ENCODE assay signal across 8 cellular contexts in genomic region chr5:144205141-144205551, GRCh38. TPM values are rescaled to one million over a fixed set of nuclear protein-coding genes. Genes with fewer than 3 reads are reported as not detected.
DNase-seq lines count a peak whose midpoint lies in the region; ATAC-seq and TF ChIP-seq lines count a peak whose summit lies in the region.

No MANE protein-coding gene starts in this region.

- H3K4me3 ChIP-seq in ACC112 (ENCODE audit: low read depth, low read length) (peak overlapping the region; percentile 77), lung (peak overlapping the region; percentile 13)

- peak overlapping the region; percentile 94 for H2AFZ ChIP-seq in ACC112 (ENCODE audit: low read length, unreplicated experiment)

- no peak overlapping the region for H3K27ac Mint-ChIP-seq in activated CD4-positive, alpha-beta T cell treated with anti-CD3 and anti-CD28 coated beads, Interleukin-2, amount 10 ng/mL, durations not matched to agents 7 days and 5 days

- no peaks in the 10 kb centered on the region for H3K9me3 ChIP-seq in lung (ENCODE audit: control insufficient read depth in 2 of 2, insufficient read depth in 1 of 2, low read length in 1 of 2)

- CTCF ChIA-PET in activated CD4-positive, alpha-beta T cell treated with anti-CD3 and anti-CD28 coated beads, Interleukin-2, amount 10 ng/mL, durations not matched to agents 7 days and 5 days (lab: Charles Lee), result interaction anchor here (1.3 kb wide), 1 partner anchor 78 kb away, joined by 3 read pairs; no protein-coding TSS in a partner anchor

- DNase-seq in LHCN-M2 (ENCODE audit: low read depth) (peak; percentile 21), caudate nucleus (lab: John Stamatoyannopoulos, UW) (peak in 32 of 61 donors; percentile 2 to 72 (median 36)), lung (ENCODE audit: low spot score) (no peak), NCI-H510A (lab: John Stamatoyannopoulos, UW) (no peak)
- DNase-seq in activated CD4-positive, alpha-beta T cell treated with anti-CD3 and anti-CD28 coated beads, Interleukin-2, amount 10 ng/mL, durations not matched to agents 7 days and 5 days, result no peak

- H3K27ac ChIP-seq in ACC112 (ENCODE audit: low read depth, low read length) (no peak overlapping the region), caudate nucleus (ENCODE audit: low read depth, low read length) (peak overlapping the region; percentile 52), lung (ENCODE audit: low read depth in 1 of 2, low read length in 1 of 2) (no peak overlapping the region)

- no peaks in the 10 kb centered on the region for H3K27me3 ChIP-seq in ACC112 (ENCODE audit: insufficient read depth, low read length)
- H3K27me3 ChIP-seq in lung (ENCODE audit: control insufficient read depth, insufficient read depth), result no peaks in the 10 kb centered on the region

- H3K4me1 ChIP-seq in ACC112 (ENCODE audit: control insufficient read depth, insufficient read depth, low read length, unreplicated experiment) (peaks cover 12% of the 10 kb centered on the region), lung (ENCODE audit: control insufficient read depth in 2 of 2, insufficient read depth in 2 of 2, low read length in 2 of 2) (peaks cover 0 to 2% of the 10 kb centered on the region in 2 donors)

- peaks cover 43% of the 10 kb centered on the region for H3K27me3 Mint-ChIP-seq in activated CD4-positive, alpha-beta T cell treated with anti-CD3 and anti-CD28 coated beads, Interleukin-2, amount 10 ng/mL, durations not matched to agents 7 days and 5 days

- H3K4me1 Mint-ChIP-seq in activated CD4-positive, alpha-beta T cell treated with anti-CD3 and anti-CD28 coated beads, Interleukin-2, amount 10 ng/mL, durations not matched to agents 7 days and 5 days, result peaks cover 3% of the 10 kb centered on the region

- ATAC-seq in lung (ENCODE audit: insufficient read depth, low FRiP score), result no peak
- ATAC-seq in GM19328 (IDR thresholded peaks at IDR 0.05; ENCODE audit: unreplicated experiment), result no peak
- ATAC-seq in GM18868 (IDR thresholded peaks at IDR 0.05; ENCODE audit: unreplicated experiment), result no peak

- TF ChIP-seq CTCF in lung (IDR thresholded peaks at IDR 0.05; ENCODE audit: control extremely low read depth, extremely low read depth), result no peak

- H3K79me2 ChIP-seq in ACC112 (ENCODE audit: control insufficient read depth, insufficient read depth, low read length, unreplicated experiment), result no peaks in the 10 kb centered on the region

- POLR2A ChIA-PET in activated CD4-positive, alpha-beta T cell treated with anti-CD3 and anti-CD28 coated beads, Interleukin-2, amount 10 ng/mL, durations not matched to agents 7 days and 5 days (lab: Charles Lee), result no interaction called here

- H3K9me3 Mint-ChIP-seq in activated CD4-positive, alpha-beta T cell treated with anti-CD3 and anti-CD28 coated beads, Interleukin-2, amount 10 ng/mL, durations not matched to agents 7 days and 5 days, result no peaks in the 10 kb centered on the region

- no peaks in the 10 kb centered on the region for H3K36me3 ChIP-seq in ACC112 (ENCODE audit: insufficient read depth, low read length)
- no peaks in the 10 kb centered on the region for H3K36me3 ChIP-seq in lung (ENCODE audit: control insufficient read depth in 2 of 2, insufficient read depth in 2 of 2, low read length in 2 of 2)

- H3K4me3 Mint-ChIP-seq in activated CD4-positive, alpha-beta T cell treated with anti-CD3 and anti-CD28 coated beads, Interleukin-2, amount 10 ng/mL, durations not matched to agents 7 days and 5 days, result no peak overlapping the region

- WGBS in lung, 2 donors, result 0 to 1% methylated on average over 31 of the region's 31 CpGs

- no peaks in the 10 kb centered on the region for H3K36me3 Mint-ChIP-seq in activated CD4-positive, alpha-beta T cell treated with anti-CD3 and anti-CD28 coated beads, Interleukin-2, amount 10 ng/mL, durations not matched to agents 7 days and 5 days (ENCODE audit: low read depth)

RNA-seq across cellular contexts. Expression of gene KCTD16, which starts 34.5 kb away (rescaled TPM):
- total RNA-seq in LHCN-M2 (2014; rRNA removed), result 0.11 and 0.32 TPM in 2 replicates
- 0.46 TPM for polyA plus RNA-seq in LHCN-M2 (2012)
- total RNA-seq in lung, result under 1 TPM; 0.46 to 0.63 TPM
- polyA plus RNA-seq in lung, result under 1 TPM; 0.07 to 0.08 TPM
- total RNA-seq in activated CD4-positive, alpha-beta T cell treated with anti-CD3 and anti-CD28 coated beads, Interleukin-2, amount 10 ng/mL, durations not matched to agents 7 days and 5 days, result under 1 TPM; 0.08 to 0.15 TPM

RNA-seq across cellular contexts. Expression of gene YIPF5, which starts 34.7 kb away (rescaled TPM):
- total RNA-seq in LHCN-M2 (2014; rRNA removed), result 67.2 and 72.8 TPM in 2 replicates
- 53.3 TPM for polyA plus RNA-seq in LHCN-M2 (2012)
- 10 to 100 TPM; 43.2 to 51.9 TPM for total RNA-seq in lung
- polyA plus RNA-seq in lung, result 10 to 100 TPM; 10.6 to 24.9 TPM
- total RNA-seq in activated CD4-positive, alpha-beta T cell treated with anti-CD3 and anti-CD28 coated beads, Interleukin-2, amount 10 ng/mL, durations not matched to agents 7 days and 5 days, result 10 to 100 TPM; 44.6 to 46.2 TPM

Comparison
In these comparisons a context has a peak if more than half of its experiments do, and no peak if none do; other contexts are left out.
1. DNase-seq: peak in LHCN-M2 (single experiment) and caudate nucleus (32 of 61); none in lung (single experiment), NCI-H510A (single experiment) and activated CD4-positive, alpha-beta T cell treated with anti-CD3 and anti-CD28 coated beads, Interleukin-2, amount 10 ng/mL, durations not matched to agents 7 days and 5 days (single experiment).